14 cellular contexts compared by ENCODE assay signal in genomic region chr2:208366215-208367132, GRCh38.
DNase-seq lines count a peak whose midpoint lies in the region; ATAC-seq and TF ChIP-seq lines count a peak whose summit lies in the region.
"Had no signal": no experiment of that assay in that cellular context is flagged by ENCODE, and none has a peak within 500 bp of the region (broad histone marks: within the 10 kb centered on the region; RNA-seq: fewer than 3 reads in every experiment).

No MANE protein-coding gene starts in this region.

- peak overlapping the region; percentile 80 for H3K27ac ChIP-seq in neutrophil
- H3K27ac ChIP-seq: parathyroid adenoma, SJSA1 had no signal

- no peaks in the 10 kb centered on the region for H3K36me3 ChIP-seq in neutrophil
- H3K36me3 ChIP-seq: SJSA1 had no signal

- no peaks in the 10 kb centered on the region for H3K27me3 ChIP-seq in neutrophil
- H3K27me3 ChIP-seq: SJSA1 had no signal

- no peaks in the 10 kb centered on the region for H3K9me3 ChIP-seq in neutrophil
- H3K9me3 ChIP-seq: SJSA1 had no signal

- TF ChIP-seq CTCF in neutrophil (IDR thresholded peaks at IDR 0.05) = no peak

- ATAC-seq in GM19023 (IDR thresholded peaks at IDR 0.05; ENCODE audit: unreplicated experiment) = peak; percentile 69
- peak; percentile 71 for ATAC-seq in HG02571 (IDR thresholded peaks at IDR 0.05; ENCODE audit: unreplicated experiment)
- ATAC-seq in HG03469 (IDR thresholded peaks at IDR 0.05; ENCODE audit: unreplicated experiment) = peak; percentile 54
- ATAC-seq in HG03025 (IDR thresholded peaks at IDR 0.05; ENCODE audit: low FRiP score, unreplicated experiment) = no peak

- peak overlapping the region in 1 of 2 experiments; percentile 43 for H3K4me3 ChIP-seq in neutrophil (ENCODE audit: low read depth in 1 of 2, low read length in 1 of 2)
- H3K4me3 ChIP-seq: SJSA1 had no signal

- DNase-seq in SKM-1 treated with dmso at 0.1 percent for 144 hours (lab: John Stamatoyannopoulos, UW; ENCODE audit: unreplicated experiment) = no peak
- no peak for DNase-seq in kidney glomerular epithelial cell (lab: John Stamatoyannopoulos, UW)
- DNase-seq: activated CD4-positive, alpha-beta memory T cell treated with anti-CD3 and anti-CD28 coated beads, Interleukin-2, amount 10 ng/mL, durations not matched to agents 7 days and 5 days; amniotic stem cell; DND-41; islet precursor cell; NCI-H2029 treated with DMSO at 0.1 percent for 48 hours had no signal

- peaks cover 8 to 15% of the 10 kb centered on the region in 2 experiments for H3K4me1 ChIP-seq in neutrophil (ENCODE audit: control insufficient read depth in 1 of 2, insufficient read depth in 1 of 2, low read depth in 1 of 2, low read length in 1 of 2)
- H3K4me1 ChIP-seq: parathyroid adenoma had no signal
